In genomic region chr7:17939111-17939669, GRCh38 we compare ENCODE assay signal across 8 cellular contexts. TPM values are rescaled to one million over a fixed set of nuclear protein-coding genes. Genes with fewer than 3 reads are reported as not detected.
DNase-seq lines count a peak whose midpoint lies in the region; ATAC-seq, FAIRE-seq and TF ChIP-seq lines count a peak whose summit lies in the region.

No MANE protein-coding gene starts in this region.

- H3K36me3 Mint-ChIP-seq in T-helper 2 cell treated with Interferon-gamma antibody and Interleukin-4, amounts not matched to agents 5 μg/mL and 100 μg/mL, for 36 hours (ENCODE audit: low read depth), result peaks cover 10% of the 10 kb centered on the region

- TF ChIP-seq POLR2A in breast epithelium (IDR thresholded peaks at IDR 0.05) (no peak), HepG2 (IDR thresholded peaks at IDR 0.05; ENCODE audit: insufficient read depth in 1 of 2, low read depth in 2 of 2, low read length in 2 of 2) (no peak), testis (IDR thresholded peaks at IDR 0.05) (no peak)

- peak overlapping the region; percentile 74 for H3K4me2 ChIP-seq in HepG2 (ENCODE audit: low read depth, low read length)

- ATAC-seq in HepG2, result peak; percentile 7
- ATAC-seq in HG03521 (IDR thresholded peaks at IDR 0.05; ENCODE audit: unreplicated experiment), result no peak

- peak overlapping the region; percentile 69 to 90 (median 84) for H3K4me3 ChIP-seq in breast epithelium
- peak overlapping the region; percentile 64 to 97 (median 86) for H3K4me3 ChIP-seq in HepG2 (replicated peaks in 1 of 3; ENCODE audit: insufficient read depth in 1 of 3, low read depth in 2 of 3, low read length in 3 of 3)
- H3K4me3 ChIP-seq in testis, result peak overlapping the region; percentile 89 to 98

- H3K36me3 ChIP-seq in breast epithelium (no peaks in the 10 kb centered on the region), HepG2 (replicated peaks in 1 of 2; ENCODE audit: control insufficient read depth in 1 of 2, insufficient read depth in 2 of 2, low read length in 2 of 2) (peaks cover 0 to 4% of the 10 kb centered on the region in 2 experiments; a peak in 1 of 5 replicates), testis (ENCODE audit: low read depth, missing control alignments) (no peaks in the 10 kb centered on the region)

- peaks cover 4% of the 10 kb centered on the region for H4K20me1 ChIP-seq in HepG2 (ENCODE audit: insufficient read depth, low read length)

- POLR2A ChIA-PET in HepG2 (lab: Yijun Ruan, JAX), result no interaction called here

- no peak for FAIRE-seq in HepG2 (lab: Jason Lieb, UNC)

- H2AFZ ChIP-seq in HepG2 (ENCODE audit: low read length), result no peak overlapping the region

- H3K27me3 Mint-ChIP-seq in T-helper 2 cell treated with Interferon-gamma antibody and Interleukin-4, amounts not matched to agents 5 μg/mL and 100 μg/mL, for 36 hours (ENCODE audit: low read depth), result peaks cover 21% of the 10 kb centered on the region

- no peak for TF ChIP-seq RAD21 in HepG2 (CRISPR knock-in tag; IDR thresholded peaks at IDR 0.05)

- no peak for DNase-seq in T-helper 2 cell treated with Interferon-gamma antibody and Interleukin-4, amounts not matched to agents 5 μg/mL and 100 μg/mL, for 36 hours (ENCODE audit: low spot score)
- DNase-seq in T-helper 2 cell (no peak), NOMO-1 (lab: John Stamatoyannopoulos, UW; ENCODE audit: unreplicated experiment in 2 of 2) (peak; percentile 62 to 66), breast epithelium (ENCODE audit: low spot score in 2 of 2) (no peak), HepG2 (ENCODE audit: low spot score) (peak; percentile 16), testis (no peak)
- no peak for DNase-seq in stimulated activated CD4-positive, alpha-beta T cell treated with anti-CD3 and anti-CD28 coated beads, Interleukin-12 subunit alpha, Interleukin-12 subunit beta, amount 100 ng/mL, for 4 hours

- H3K4me1 ChIP-seq in breast epithelium, result no peaks in the 10 kb centered on the region
- peaks cover 45% of the 10 kb centered on the region for H3K4me1 ChIP-seq in HepG2 (ENCODE audit: insufficient read depth, low read length)
- H3K4me1 ChIP-seq in testis, result peaks cover 12% of the 10 kb centered on the region

- CTCF ChIA-PET in HepG2 (lab: Yijun Ruan, JAX; ENCODE audit: low intra/inter-chr PET ratio, low total read pairs), result no interaction called here

- peak overlapping the region; percentile 94 for H3K27ac Mint-ChIP-seq in T-helper 2 cell treated with Interferon-gamma antibody and Interleukin-4, amounts not matched to agents 5 μg/mL and 100 μg/mL, for 36 hours

- H3K9ac ChIP-seq in HepG2 (ENCODE audit: insufficient read depth, low read depth, low read length), result peak overlapping the region; percentile 92

- TF ChIP-seq EP300 in HepG2 (IDR thresholded peaks at IDR 0.05; ENCODE audit: low read depth in 2 of 2, low read length in 2 of 2) (no peak), HepG2 (CRISPR knock-in tag; IDR thresholded peaks at IDR 0.05; ENCODE audit: borderline replicate concordance) (no peak)

- H3K27me3 ChIP-seq in breast epithelium (no peaks in the 10 kb centered on the region), HepG2 (ENCODE audit: control insufficient read depth in 1 of 2, insufficient read depth in 2 of 2, low read length in 2 of 2) (no peaks in the 10 kb centered on the region; a peak in 1 of 5 replicates), testis (no peaks in the 10 kb centered on the region)

- H3K27ac ChIP-seq in breast epithelium (peak overlapping the region; percentile 98 to 99), HepG2 (ENCODE audit: extremely low read length, insufficient read depth, low read length) (peak overlapping the region; percentile 92), testis (peak overlapping the region; percentile 98 to 99)

- intact Hi-C loops in breast epithelium (cut with DNase I; ENCODE audit: low total_unique reads), result no loop called here
- intact Hi-C loops in HepG2 (cut with micrococcal nuclease; ENCODE audit: unreplicated experiment), result loop anchor here (2.0 kb wide), 1 partner anchor 14 kb away; no protein-coding TSS in a partner anchor
- intact Hi-C loops in testis (cut with DNase I; ENCODE audit: low total_unique reads), result no loop called here

- WGBS in HepG2 (ENCODE audit: low lambda C conversion rate), result 2% methylated on average over 9 of the region's 9 CpGs
- 5 to 10% methylated on average over 9 of the region's 9 CpGs for WGBS in testis, 2 donors

- peaks cover 57% of the 10 kb centered on the region for H3K79me2 ChIP-seq in HepG2 (ENCODE audit: insufficient read depth, low read length)

- peaks cover 40% of the 10 kb centered on the region for H3K4me1 Mint-ChIP-seq in T-helper 2 cell treated with Interferon-gamma antibody and Interleukin-4, amounts not matched to agents 5 μg/mL and 100 μg/mL, for 36 hours (ENCODE audit: low read depth)

- H3K9me3 ChIP-seq in breast epithelium (no peaks in the 10 kb centered on the region), HepG2 (ENCODE audit: low read length) (no peaks in the 10 kb centered on the region), testis (no peaks in the 10 kb centered on the region)

- TF ChIP-seq CTCF in breast epithelium (IDR thresholded peaks at IDR 0.05), result no peak
- TF ChIP-seq CTCF in HepG2 (CRISPR knock-in tag; IDR thresholded peaks at IDR 0.05), result no peak
- TF ChIP-seq CTCF in testis (IDR thresholded peaks at IDR 0.05), result no peak

- BruUV-seq in HepG2 (replicated peaks; lab: Mats Ljungman, UMichigan), result TSS peak; percentile 52

- H3K9me3 Mint-ChIP-seq in T-helper 2 cell treated with Interferon-gamma antibody and Interleukin-4, amounts not matched to agents 5 μg/mL and 100 μg/mL, for 36 hours, result no peaks in the 10 kb centered on the region

- peak overlapping the region; percentile 93 for H3K4me3 Mint-ChIP-seq in T-helper 2 cell treated with Interferon-gamma antibody and Interleukin-4, amounts not matched to agents 5 μg/mL and 100 μg/mL, for 36 hours

- in situ Hi-C loops in HepG2 (cut with HindIII; ENCODE audit: extremely low pct_ligation_motif_present, low pct_unique_long_range_greater_than_20kb), result no loop called here

TF ChIP-seq in HepG2, 621 proteins besides CTCF, POLR2A, EP300 and RAD21 (continues in another document):
- 0 out of 2 replicates have a peak, but pooled peaks have one; percentile 27 for TF ChIP-seq ZNF605 (CRISPR knock-in tag; IDR thresholded peaks at IDR 0.05)
- TF ChIP-seq HNRNPLL (IDR thresholded peaks at IDR 0.05; ENCODE audit: low read depth, low read length, poor library complexity, severe bottlenecking), result no peak
- 0 out of 2 replicates have a peak, but pooled peaks have one; percentile 19 for TF ChIP-seq ZSCAN25 (CRISPR knock-in tag; IDR thresholded peaks at IDR 0.05)
- no peak for TF ChIP-seq NR2F6 (IDR thresholded peaks at IDR 0.05)
- TF ChIP-seq NR2F6 (CRISPR knock-in tag; IDR thresholded peaks at IDR 0.05), result no peak
- no peak for TF ChIP-seq ZNF10 (CRISPR knock-in tag; IDR thresholded peaks at IDR 0.05; ENCODE audit: borderline replicate concordance, low read depth)
- TF ChIP-seq GMEB1 (CRISPR knock-in tag; IDR thresholded peaks at IDR 0.05; ENCODE audit: borderline replicate concordance), result no peak
- no peak for TF ChIP-seq NR2F1 (CRISPR knock-in tag; IDR thresholded peaks at IDR 0.05)
- no peak for TF ChIP-seq TP53 (CRISPR knock-in tag; conservative IDR thresholded peaks at IDR 0.05)

RNA-seq across cellular contexts. Expression of gene SNX13, which starts 1.1 kb away (rescaled TPM):
- 10 to 100 TPM; 62.6 to 89.9 (median 72.8) TPM for total RNA-seq in breast epithelium
- 32.3 and 35.7 TPM in 2 replicates for total RNA-seq in HepG2 (2016; rRNA removed; fragmentation: Illumina TruSeq; extraction: Trizol)
- 46.8 and 53.2 TPM in 2 replicates for total RNA-seq in HepG2 (2016; cell fraction: cytosol; rRNA removed; fragmentation: Illumina TruSeq; extraction: Trizol; ENCODE audit: low read depth)
- total RNA-seq in HepG2 (2016; cell fraction: insoluble cytoplasmic fraction; rRNA removed; fragmentation: Illumina TruSeq; extraction: Trizol), result 32.8 and 35.2 TPM in 2 replicates
- total RNA-seq in HepG2 (2016; cell fraction: membrane; rRNA removed; fragmentation: Illumina TruSeq; extraction: Trizol), result 27.8 and 28.4 TPM in 2 replicates
- total RNA-seq in HepG2 (2016; cell fraction: nucleus; rRNA removed; fragmentation: Illumina TruSeq; extraction: Trizol), result 49.7 and 53.6 TPM in 2 replicates
- polyA plus RNA-seq in HepG2 (2011; rRNA removed), result 12.6 and 14.3 TPM in 2 replicates
- polyA plus RNA-seq in HepG2 (2011; cell fraction: cytosol; rRNA removed), result 5.2 and 8.2 TPM in 2 replicates
- polyA plus RNA-seq in HepG2 (2011; cell fraction: nucleus; rRNA removed), result 17.1 and 19.6 TPM in 2 replicates
- polyA plus RNA-seq in HepG2 (2012), result 11.0 and 14.3 TPM in 2 replicates
- polyA plus RNA-seq in HepG2 (2016; cell fraction: cytosol; fragmentation: Illumina TruSeq; extraction: Trizol; ENCODE audit: low read depth), result 2.2 and 2.3 TPM in 2 replicates
- polyA plus RNA-seq in HepG2 (2016; cell fraction: insoluble cytoplasmic fraction; fragmentation: Illumina TruSeq; extraction: Trizol; ENCODE audit: low read depth), result 19.9 and 22.4 TPM in 2 replicates
- polyA plus RNA-seq in HepG2 (2016; cell fraction: membrane; fragmentation: Illumina TruSeq; extraction: Trizol; ENCODE audit: low read depth), result 8.0 and 8.6 TPM in 2 replicates
- 20.3 and 23.3 TPM in 2 replicates for polyA plus RNA-seq in HepG2 (2016; cell fraction: nucleus; fragmentation: Illumina TruSeq; extraction: Trizol; ENCODE audit: insufficient read depth, low read depth)
- 11.9 and 12.5 TPM in 2 replicates for polyA minus RNA-seq in HepG2 (2011; rRNA and poly(A)+ RNA removed; ENCODE audit: low replicate concordance)
- 17.1 TPM in 2 replicates for polyA minus RNA-seq in HepG2 (2011; cell fraction: cytosol; rRNA and poly(A)+ RNA removed)
- 126 and 139 TPM in 2 replicates for polyA minus RNA-seq in HepG2 (2011; cell fraction: nucleus; rRNA and poly(A)+ RNA removed)
- total RNA-seq in testis, result 10 to 100 TPM; 61.8 to 73.5 TPM
- 37.0 TPM for polyA plus RNA-seq in testis (ENCODE audit: insufficient read depth, low read depth, low replicate concordance)

Comparison
In these comparisons a context has a peak if more than half of its experiments do, and no peak if none do; other contexts are left out.
1. DNase-seq: peak in NOMO-1 (2 of 2) and HepG2 (single experiment); none in T-helper 2 cell treated with Interferon-gamma antibody and Interleukin-4, amounts not matched to agents 5 μg/mL and 100 μg/mL, for 36 hours (single experiment), T-helper 2 cell (0 of 5), breast epithelium (0 of 2), testis (single experiment) and stimulated activated CD4-positive, alpha-beta T cell treated with anti-CD3 and anti-CD28 coated beads, Interleukin-12 subunit alpha, Interleukin-12 subunit beta, amount 100 ng/mL, for 4 hours (single experiment).
2. Peak in every context shown above with its lines, with median percentiles within 50 percentile points of each other: H3K27ac ChIP-seq and H3K4me3 ChIP-seq.